In the genomic region with DNA sequence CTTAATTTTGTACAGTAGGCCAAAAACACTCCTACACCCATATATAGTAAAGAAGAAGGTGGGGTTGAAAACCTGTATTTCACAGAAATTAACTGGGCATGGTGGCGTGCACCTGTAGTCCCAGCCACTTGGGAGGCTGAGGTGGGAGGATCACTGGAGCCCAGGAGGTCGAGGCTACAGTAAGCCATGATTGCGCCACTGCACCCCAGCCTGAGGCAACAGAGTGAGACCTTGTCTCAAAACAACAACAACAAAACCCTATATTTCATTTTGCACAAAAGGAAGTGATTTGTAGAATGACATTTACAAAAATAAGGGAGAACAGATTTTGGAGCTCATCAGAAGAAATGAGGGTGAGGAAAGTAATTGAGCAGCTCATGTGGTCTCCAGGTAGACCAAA, we compare ENCODE assay signal across 16 cellular contexts. TPM values are rescaled to one million over a fixed set of nuclear protein-coding genes. Genes with fewer than 3 reads are reported as not detected.
DNase-seq lines count a peak whose midpoint lies in the region; ATAC-seq and TF ChIP-seq lines count a peak whose summit lies in the region.
"Had no signal": no experiment of that assay in that cellular context is flagged by ENCODE, and none has a peak within 500 bp of the region (broad histone marks: within the 10 kb centered on the region; RNA-seq: fewer than 3 reads in every experiment).

No MANE protein-coding gene starts in this region.

- H2BK12ac ChIP-seq in H9 (ENCODE audit: insufficient read length, low read depth, low read length), result no peak overlapping the region

- H3K23ac ChIP-seq in H9 (ENCODE audit: insufficient read length, low read depth, low read length), result no peak overlapping the region

- H3K4me1 Mint-ChIP-seq in Caco-2 (ENCODE audit: low read depth, unreplicated experiment) (no peaks in the 10 kb centered on the region), H9 (peaks cover 11 to 20% of the 10 kb centered on the region in 2 experiments)
- peaks cover 29 to 32% of the 10 kb centered on the region in 2 donors for H3K4me1 Mint-ChIP-seq in effector memory CD8-positive, alpha-beta T cell (ENCODE audit: low read depth in 2 of 2)

- no peaks in the 10 kb centered on the region; the same call in 1 of the 2 replicates for H3K36me3 ChIP-seq in Caco-2 (ENCODE audit: control insufficient read depth, insufficient read depth, low read length)

- WGBS in H9 (ENCODE audit: extremely low coverage, insufficient read length, low lambda C conversion rate), result no CpG with 5 or more reads among the region's 3 CpGs

- H3K4me2 ChIP-seq in H9 (ENCODE audit: insufficient read depth, insufficient read length, low read length), result no peak overlapping the region

- TF ChIP-seq CTCF in 22Rv1 (IDR thresholded peaks at IDR 0.05) (no peak), Caco-2 (IDR thresholded peaks at IDR 0.05; ENCODE audit: insufficient read depth in 1 of 2, low read depth in 1 of 2, low read length in 1 of 2, severe bottlenecking in 1 of 2, unreplicated experiment in 1 of 2) (no peak), H9 (conservative IDR thresholded peaks at IDR 0.05) (no peak)

- H3K56ac ChIP-seq in H9 (ENCODE audit: insufficient read length, low read depth, low read length), result no peak overlapping the region

- H2BK120ac ChIP-seq in H9 (ENCODE audit: low read depth, low read length, poor library complexity, severe bottlenecking), result no peak overlapping the region

- ATAC-seq in effector memory CD8-positive, alpha-beta T cell (replicated peaks), result no peak
- ATAC-seq: gastrocnemius medialis, GM12878, left colon, mucosa of descending colon had no signal

- no peak overlapping the region for H3K4me3 ChIP-seq in Caco-2 (ENCODE audit: low read depth, low read length)
- H3K4me3 ChIP-seq: gastrocnemius medialis, GM12878, mucosa of descending colon, testis had no signal

- no peak overlapping the region for H3K9ac ChIP-seq in H9 (ENCODE audit: extremely low read depth, insufficient read length, low read length)
- H3K9ac ChIP-seq: parathyroid adenoma had no signal

- POLR2A ChIA-PET in Caco-2 (lab: Charles Lee), result interaction anchor here (0.6 kb wide), 1 partner anchor 726 kb away, joined by 3 read pairs; no protein-coding TSS in a partner anchor

- H3K4me1 ChIP-seq in Caco-2 (peaks cover 9% of the 10 kb centered on the region), H9 (ENCODE audit: insufficient read depth, low read length) (no peaks in the 10 kb centered on the region)

- peaks cover 71% of the 10 kb centered on the region for H3K36me3 Mint-ChIP-seq in Caco-2 (ENCODE audit: insufficient read depth, unreplicated experiment)
- H3K36me3 Mint-ChIP-seq in effector memory CD8-positive, alpha-beta T cell (ENCODE audit: insufficient read depth), result peaks cover 69% of the 10 kb centered on the region
- peaks cover 30 to 60% (median 47%) of the 10 kb centered on the region in 3 experiments for H3K36me3 Mint-ChIP-seq in H9 (ENCODE audit: insufficient read depth in 1 of 3, low read depth in 3 of 3)

- DNase-seq in Caco-2, result no peak
- no peak for DNase-seq in effector memory CD8-positive, alpha-beta T cell
- no peak for DNase-seq in NCI-H1048 (lab: John Stamatoyannopoulos, UW)
- no peak for DNase-seq in H9
- DNase-seq in SIG-M5 treated with dmso at 0.1 percent for 504 hours (lab: John Stamatoyannopoulos, UW; ENCODE audit: unreplicated experiment), result no peak
- DNase-seq: activated gamma-delta T cell treated with Interleukin-2 at 50 U/mL for 16 hours, gastrocnemius medialis, left colon, mucosa of descending colon, NCI-H1436, SW 1271, testis, WERI-Rb-1 had no signal

- H2BK20ac ChIP-seq in H9 (ENCODE audit: low read depth, low read length, poor library complexity, severe bottlenecking), result no peak overlapping the region

- H3K9me3 ChIP-seq in Caco-2 (no peaks in the 10 kb centered on the region), H9 (ENCODE audit: control insufficient read depth, low read depth, low read length) (no peaks in the 10 kb centered on the region)
- H3K9me3 ChIP-seq: gastrocnemius medialis, mucosa of descending colon, testis had no signal

- H3K9me3 Mint-ChIP-seq in Caco-2 (ENCODE audit: unreplicated experiment), result no peaks in the 10 kb centered on the region
- H3K9me3 Mint-ChIP-seq in effector memory CD8-positive, alpha-beta T cell, result no peaks in the 10 kb centered on the region
- no peaks in the 10 kb centered on the region for H3K9me3 Mint-ChIP-seq in H9

- no peak overlapping the region for H2BK5ac ChIP-seq in H9 (ENCODE audit: insufficient read length, low read length)

- H3T11ph ChIP-seq in H9 (ENCODE audit: low read length), result no peak overlapping the region

- H2BK15ac ChIP-seq in H9 (ENCODE audit: low read depth, low read length), result no peak overlapping the region

- H4K20me1 ChIP-seq in H9 (ENCODE audit: control insufficient read depth, insufficient read depth, insufficient read length), result no peaks in the 10 kb centered on the region

- H3K27ac Mint-ChIP-seq in Caco-2 (ENCODE audit: unreplicated experiment) (no peak overlapping the region), H9 (peak overlapping the region in 1 of 3 experiments; percentile 33; a peak in 1 of 7 replicates)
- H3K27ac Mint-ChIP-seq in effector memory CD8-positive, alpha-beta T cell, result peak overlapping the region; percentile 25 to 97

- H3K27me3 Mint-ChIP-seq in Caco-2 (ENCODE audit: insufficient read depth, unreplicated experiment), result no peaks in the 10 kb centered on the region
- H3K27me3 Mint-ChIP-seq in effector memory CD8-positive, alpha-beta T cell, result no peaks in the 10 kb centered on the region
- H3K27me3 Mint-ChIP-seq in H9 (ENCODE audit: low read depth), result no peaks in the 10 kb centered on the region

- no peak overlapping the region for H2AFZ ChIP-seq in H9 (ENCODE audit: low read length)
- H2AFZ ChIP-seq: parathyroid adenoma had no signal

- no peak overlapping the region for H3K18ac ChIP-seq in H9 (ENCODE audit: insufficient read length, low read depth, low read length)

- no peak overlapping the region for H4K8ac ChIP-seq in H9 (replicated peaks; ENCODE audit: insufficient read length, low read depth, low read length)

- H4K91ac ChIP-seq in H9 (ENCODE audit: insufficient read length, low read depth, low read length), result no peak overlapping the region

- no peak overlapping the region for H4K5ac ChIP-seq in H9 (ENCODE audit: insufficient read length, low read depth, low read length)

- no peak overlapping the region for H3K4ac ChIP-seq in H9 (ENCODE audit: low read depth, low read length)

- peaks cover 6% of the 10 kb centered on the region; the same call in 1 of the 2 replicates for H3K79me2 ChIP-seq in H9 (ENCODE audit: insufficient read depth, low read length)

- no peak overlapping the region for H3K14ac ChIP-seq in H9 (ENCODE audit: insufficient read depth, low read length)

- BruUV-seq in Caco-2 (replicated peaks; lab: Mats Ljungman, UMichigan), result no TSS peak

- CTCF ChIA-PET in Caco-2 (lab: Charles Lee), result no interaction called here

- H3K79me1 ChIP-seq in H9 (ENCODE audit: insufficient read depth, low read depth, low read length, poor library complexity, severe bottlenecking), result peaks cover 8% of the 10 kb centered on the region

- H2AK5ac ChIP-seq in H9 (ENCODE audit: insufficient read length, low read length), result no peak overlapping the region

- peak overlapping the region; percentile 6; the same call in 1 of the 2 replicates for H3K27ac ChIP-seq in 22Rv1
- no peak overlapping the region for H3K27ac ChIP-seq in H9 (ENCODE audit: insufficient read length, low read depth, low read length)
- H3K27ac ChIP-seq: parathyroid adenoma, testis, WERI-Rb-1 had no signal

- H3K27me3 ChIP-seq in Caco-2 (replicated peaks; ENCODE audit: control insufficient read depth, insufficient read depth, low read length), result no peaks in the 10 kb centered on the region
- H3K27me3 ChIP-seq in H9 (ENCODE audit: insufficient read depth, low read length), result no peaks in the 10 kb centered on the region
- H3K27me3 ChIP-seq: gastrocnemius medialis, testis had no signal

- H3K23me2 ChIP-seq in H9 (ENCODE audit: insufficient read length, low read depth, low read length, poor library complexity, severe bottlenecking), result peaks cover 16% of the 10 kb centered on the region

- peak overlapping the region; percentile 37 for H3K4me3 Mint-ChIP-seq in Caco-2 (ENCODE audit: unreplicated experiment)
- peak overlapping the region in 1 of 2 donors; percentile 29 for H3K4me3 Mint-ChIP-seq in effector memory CD8-positive, alpha-beta T cell
- no peak overlapping the region for H3K4me3 Mint-ChIP-seq in H9

- intact Hi-C loops in Caco-2 (cut with micrococcal nuclease; ENCODE audit: unreplicated experiment), result no loop called here

RNA-seq across cellular contexts. Expression of gene LYPLA2, which starts 2.2 kb away (rescaled TPM):
- total RNA-seq in Caco-2 (2022), result 52.5 and 63.1 TPM in 2 replicates
- 118 and 125 TPM in 2 replicates for total RNA-seq in H9 (2021)

RNA-seq across cellular contexts. Expression of gene PITHD1, which starts 10.5 kb away (rescaled TPM):
- total RNA-seq in Caco-2 (2022) (44.7 and 47.8 TPM in 2 replicates), H9 (2021) (91.2 and 92.0 TPM in 2 replicates)

RNA-seq across cellular contexts. Expression of gene GALE, which starts 11.9 kb away (rescaled TPM):
- total RNA-seq in Caco-2 (2022) (51.6 and 57.1 TPM in 2 replicates), H9 (2021) (35.1 and 36.0 TPM in 2 replicates)

RNA-seq across cellular contexts. Expression of gene HMGCL, which starts 36.5 kb away (rescaled TPM):
- total RNA-seq in Caco-2 (2022) (18.3 and 19.4 TPM in 2 replicates), H9 (2021) (14.0 and 15.9 TPM in 2 replicates)

RNA-seq across cellular contexts. Expression of gene ELOA, which starts 45.4 kb away (rescaled TPM):
- total RNA-seq in Caco-2 (2022) (29.4 and 31.3 TPM in 2 replicates), H9 (2021) (66.2 and 69.0 TPM in 2 replicates)
